ENCODE assay signal across 25 cellular contexts in the genomic region with DNA sequence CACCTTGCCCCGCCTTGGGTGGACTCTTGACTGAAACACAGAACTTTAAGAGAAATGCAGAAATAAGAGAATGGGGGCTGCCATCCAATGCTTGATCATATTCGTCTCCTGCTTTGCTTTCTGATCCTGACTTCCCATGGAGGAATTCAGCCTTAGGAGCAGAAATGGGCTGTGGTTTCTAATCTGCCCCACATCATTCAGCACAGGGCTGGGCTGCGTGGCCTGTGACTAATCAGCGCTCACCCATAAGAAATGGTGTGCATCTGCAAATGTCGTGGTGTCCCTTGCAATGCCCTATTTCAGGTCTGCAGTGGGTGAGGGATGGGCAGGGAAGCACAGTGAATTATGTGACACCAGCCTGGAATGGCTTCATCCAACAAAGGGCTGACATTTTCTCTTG.
A peak's percentile ranks its signal among the peaks of the same experiment; 100 is the strongest.
DNase-seq lines count a peak whose midpoint lies in the region; ATAC-seq and TF ChIP-seq lines count a peak whose summit lies in the region.
"Had no signal": no experiment of that assay in that cellular context is flagged by ENCODE, and none has a peak within 500 bp of the region (broad histone marks: within the 10 kb centered on the region; RNA-seq: fewer than 3 reads in every experiment).

No MANE protein-coding gene starts in this region.

- H3K9me3 Mint-ChIP-seq in MCF 10A (ENCODE audit: unreplicated experiment) = no peaks in the 10 kb centered on the region
- H3K9me3 Mint-ChIP-seq: activated T-helper 17 cell treated with anti-CD3 and anti-CD28 coated beads, Interleukin-2, amount 50 U/mL, for 72 hours; natural killer cell had no signal

- no peak for ATAC-seq in HG03280 (IDR thresholded peaks at IDR 0.05; ENCODE audit: unreplicated experiment)
- ATAC-seq: A549; activated T-helper 17 cell treated with anti-CD3 and anti-CD28 coated beads, Interleukin-2, amount 50 U/mL, for 72 hours; heart left ventricle; left lobe of liver; natural killer cell; upper lobe of right lung had no signal

- TF ChIP-seq CTCF in mammary epithelial cell (conservative IDR thresholded peaks at IDR 0.05 in 1 of 2, IDR thresholded peaks at IDR 0.05 in 1 of 2; ENCODE audit: extremely low read depth in 1 of 2, insufficient read depth in 1 of 2, low read depth in 1 of 2, low read length in 2 of 2) (no peak), MCF 10A (IDR thresholded peaks at IDR 0.05; ENCODE audit: unreplicated experiment) (no peak), fibroblast of mammary gland (conservative IDR thresholded peaks at IDR 0.05; ENCODE audit: control insufficient read depth, insufficient read depth, low read depth, low read length) (no peak), smooth muscle cell (IDR thresholded peaks at IDR 0.05; ENCODE audit: borderline replicate concordance, insufficient read depth, poor library complexity, severe bottlenecking) (no peak)

- H3K36me3 Mint-ChIP-seq in MCF 10A (ENCODE audit: insufficient read depth, unreplicated experiment) = no peaks in the 10 kb centered on the region
- H3K36me3 Mint-ChIP-seq: natural killer cell had no signal

- H3K4me3 Mint-ChIP-seq in MCF 10A (ENCODE audit: unreplicated experiment) = no peak overlapping the region
- H3K4me3 Mint-ChIP-seq: activated T-helper 17 cell treated with anti-CD3 and anti-CD28 coated beads, Interleukin-2, amount 50 U/mL, for 72 hours; natural killer cell had no signal

- no peaks in the 10 kb centered on the region for H3K9me2 ChIP-seq in Karpas-422 (replicated peaks; ENCODE audit: insufficient read depth, low read length)

- no peaks in the 10 kb centered on the region for H3K4me1 ChIP-seq in mammary epithelial cell (ENCODE audit: insufficient read depth, low read length)
- H3K4me1 ChIP-seq in Karpas-422 (ENCODE audit: low read length) = peaks cover 8% of the 10 kb centered on the region
- H3K4me1 ChIP-seq in smooth muscle cell (ENCODE audit: low read depth) = no peaks in the 10 kb centered on the region
- H3K4me1 ChIP-seq: breast epithelium, heart left ventricle, parathyroid adenoma, Peyer's patch, right lobe of liver, SJSA1, upper lobe of right lung had no signal

- BruUV-seq in mammary epithelial cell (replicated peaks; lab: Mats Ljungman, UMichigan) (no TSS peak), MCF 10A (replicated peaks; lab: Mats Ljungman, UMichigan) (no TSS peak)

- no peaks in the 10 kb centered on the region for H3F3A ChIP-seq in smooth muscle cell (ENCODE audit: low read depth)

- no peaks in the 10 kb centered on the region for H3K27me3 Mint-ChIP-seq in MCF 10A (ENCODE audit: insufficient read depth, unreplicated experiment)

- peaks cover 13% of the 10 kb centered on the region for H3K4me1 Mint-ChIP-seq in MCF 10A (ENCODE audit: insufficient read depth, unreplicated experiment)
- H3K4me1 Mint-ChIP-seq: activated T-helper 17 cell treated with anti-CD3 and anti-CD28 coated beads, Interleukin-2, amount 50 U/mL, for 72 hours; natural killer cell had no signal

- dilution Hi-C loops in mammary epithelial cell (cut with HindIII; ENCODE audit: low sequenced_read_pairs) = no loop called here

- in situ Hi-C loops in mammary epithelial cell (cut with MboI; ENCODE audit: low sequenced_read_pairs in 2 of 2) = loop anchor here in 1 of 2 donors (5.0 kb wide), 1 partner anchor 109 kb away; no protein-coding TSS in a partner anchor

- DNase-seq in mammary epithelial cell (peak; percentile 15), MCF 10A (ENCODE audit: unreplicated experiment) (no peak), Karpas-422 (peak; percentile 30), fibroblast of mammary gland (ENCODE audit: low read depth) (peak; percentile 14), smooth muscle cell (lab: John Stamatoyannopoulos, UW; ENCODE audit: unreplicated experiment) (no peak), hypothalamus (lab: John Stamatoyannopoulos, UW) (no peak), C1 segment of cervical spinal cord (lab: John Stamatoyannopoulos, UW) (no peak)
- DNase-seq: activated CD8-positive, alpha-beta memory T cell treated with anti-CD3 and anti-CD28 coated beads, Interleukin-2, amount 50 U/mL, for 4 hours; GDM1; heart left ventricle; Kasumi-1; natural killer cell; NCI-H1105; NCI-H2029 treated with DMSO at 0.1 percent for 48 hours; right lobe of liver; upper lobe of right lung; WERI-Rb-1 had no signal

- POLR2A ChIA-PET in MCF 10A (lab: Yijun Ruan, JAX) = no interaction called here

- H3K79me2 ChIP-seq in mammary epithelial cell (ENCODE audit: insufficient read depth, low read length) = no peaks in the 10 kb centered on the region
- H3K79me2 ChIP-seq in Karpas-422 (ENCODE audit: low read length) = no peaks in the 10 kb centered on the region
- H3K79me2 ChIP-seq in smooth muscle cell (ENCODE audit: low read depth) = no peaks in the 10 kb centered on the region
- H3K79me2 ChIP-seq: parathyroid adenoma had no signal

- H3K4me2 ChIP-seq in mammary epithelial cell (ENCODE audit: insufficient read depth, low read depth, low read length) (no peak overlapping the region), Karpas-422 (ENCODE audit: low read depth, low read length, poor library complexity, severe bottlenecking) (no peak overlapping the region), smooth muscle cell (peak overlapping the region; percentile 65)
- H3K4me2 ChIP-seq: A549 had no signal

- H4K20me1 ChIP-seq in mammary epithelial cell (ENCODE audit: insufficient read depth, low read length) = no peaks in the 10 kb centered on the region
- H4K20me1 ChIP-seq in Karpas-422 (ENCODE audit: insufficient read depth, low read depth, low read length) = no peaks in the 10 kb centered on the region
- no peaks in the 10 kb centered on the region for H4K20me1 ChIP-seq in smooth muscle cell (ENCODE audit: low read depth)

- H3K9ac ChIP-seq in mammary epithelial cell (ENCODE audit: insufficient read depth, low read length) (no peak overlapping the region), Karpas-422 (ENCODE audit: low read length) (no peak overlapping the region), smooth muscle cell (ENCODE audit: low read depth) (no peak overlapping the region)
- H3K9ac ChIP-seq: parathyroid adenoma had no signal

- CTCF ChIA-PET in mammary epithelial cell (lab: Charles Lee; ENCODE audit: low non-redundant PET) (no interaction called here), MCF 10A (lab: Yijun Ruan, JAX) (interaction anchor here (1.2 kb wide), 1 partner anchor 111 kb away, joined by 4 read pairs; no protein-coding TSS in a partner anchor)

- H3K4me3 ChIP-seq in mammary epithelial cell (replicated peaks in 1 of 3; ENCODE audit: insufficient read depth in 1 of 3, low read depth in 2 of 3, low read length in 3 of 3) (no peak overlapping the region), Karpas-422 (ENCODE audit: low read length) (no peak overlapping the region), fibroblast of mammary gland (ENCODE audit: control insufficient read depth, low read depth, low read length) (no peak overlapping the region), smooth muscle cell (no peak overlapping the region)
- H3K4me3 ChIP-seq: A549, breast epithelium, heart left ventricle, Peyer's patch, right lobe of liver, SJSA1, upper lobe of right lung had no signal

- H3K36me3 ChIP-seq in mammary epithelial cell (ENCODE audit: insufficient read depth, low read length) (no peaks in the 10 kb centered on the region), Karpas-422 (ENCODE audit: insufficient read depth, low read length) (no peaks in the 10 kb centered on the region), smooth muscle cell (ENCODE audit: low read depth) (no peaks in the 10 kb centered on the region)
- H3K36me3 ChIP-seq: breast epithelium, heart left ventricle, Peyer's patch, right lobe of liver, SJSA1, upper lobe of right lung, WERI-Rb-1 had no signal

- H2AFZ ChIP-seq in mammary epithelial cell (ENCODE audit: low read depth, low read length) (no peak overlapping the region), Karpas-422 (ENCODE audit: low read length) (no peak overlapping the region), smooth muscle cell (ENCODE audit: low read depth) (no peak overlapping the region)
- H2AFZ ChIP-seq: parathyroid adenoma had no signal

- H3K27ac ChIP-seq in mammary epithelial cell (ENCODE audit: insufficient read depth, low read depth, low read length) = no peak overlapping the region
- H3K27ac ChIP-seq in Karpas-422 (ENCODE audit: low read length) = no peak overlapping the region
- H3K27ac ChIP-seq in smooth muscle cell (ENCODE audit: low read depth) = no peak overlapping the region
- H3K27ac ChIP-seq: A549, breast epithelium, heart left ventricle, parathyroid adenoma, Peyer's patch, right lobe of liver, SJSA1, upper lobe of right lung, WERI-Rb-1 had no signal

- no peak overlapping the region for H3K27ac Mint-ChIP-seq in MCF 10A (ENCODE audit: low read depth, unreplicated experiment)
- H3K27ac Mint-ChIP-seq: activated T-helper 17 cell treated with anti-CD3 and anti-CD28 coated beads, Interleukin-2, amount 50 U/mL, for 72 hours; natural killer cell had no signal

- intact Hi-C loops in mammary epithelial cell (cut with micrococcal nuclease) = no loop called here
- intact Hi-C loops in MCF 10A (cut with micrococcal nuclease) = no loop called here

- H3K27me3 ChIP-seq in mammary epithelial cell (ENCODE audit: insufficient read depth, low read length) (no peaks in the 10 kb centered on the region), Karpas-422 (ENCODE audit: low read length) (no peaks in the 10 kb centered on the region), smooth muscle cell (ENCODE audit: low read depth) (peaks cover 4% of the 10 kb centered on the region)
- H3K27me3 ChIP-seq: Peyer's patch, right lobe of liver, SJSA1 had no signal

- 80% methylated on average over 5 of the region's 5 CpGs for WGBS in mammary epithelial cell (ENCODE audit: low coverage, missing lambda C conversion rate)
- WGBS in smooth muscle cell (ENCODE audit: low lambda C conversion rate) = 49% methylated on average over 5 of the region's 5 CpGs

- H3K9me3 ChIP-seq in mammary epithelial cell (replicated peaks; ENCODE audit: insufficient read depth, low read length) = no peaks in the 10 kb centered on the region
- no peaks in the 10 kb centered on the region for H3K9me3 ChIP-seq in Karpas-422 (ENCODE audit: low read length)
- H3K9me3 ChIP-seq in smooth muscle cell (replicated peaks; ENCODE audit: low read depth) = no peaks in the 10 kb centered on the region
- H3K9me3 ChIP-seq: A549, breast epithelium, heart left ventricle, Peyer's patch, right lobe of liver, SJSA1, upper lobe of right lung had no signal

Comparison
In these comparisons a context has a peak if more than half of its experiments do, and no peak if none do; other contexts are left out.
1. DNase-seq: peak in mammary epithelial cell (single experiment), Karpas-422 (single experiment) and fibroblast of mammary gland (single experiment); none in MCF 10A (single experiment), smooth muscle cell (single experiment), hypothalamus (0 of 51) and C1 segment of cervical spinal cord (0 of 14).